Comparison of ENCODE assay signal across 1 cellular context in genomic region chr2:24046930-24047702, GRCh38.
TF ChIP-seq lines count a peak whose summit lies in the region.

A gene with protein sequence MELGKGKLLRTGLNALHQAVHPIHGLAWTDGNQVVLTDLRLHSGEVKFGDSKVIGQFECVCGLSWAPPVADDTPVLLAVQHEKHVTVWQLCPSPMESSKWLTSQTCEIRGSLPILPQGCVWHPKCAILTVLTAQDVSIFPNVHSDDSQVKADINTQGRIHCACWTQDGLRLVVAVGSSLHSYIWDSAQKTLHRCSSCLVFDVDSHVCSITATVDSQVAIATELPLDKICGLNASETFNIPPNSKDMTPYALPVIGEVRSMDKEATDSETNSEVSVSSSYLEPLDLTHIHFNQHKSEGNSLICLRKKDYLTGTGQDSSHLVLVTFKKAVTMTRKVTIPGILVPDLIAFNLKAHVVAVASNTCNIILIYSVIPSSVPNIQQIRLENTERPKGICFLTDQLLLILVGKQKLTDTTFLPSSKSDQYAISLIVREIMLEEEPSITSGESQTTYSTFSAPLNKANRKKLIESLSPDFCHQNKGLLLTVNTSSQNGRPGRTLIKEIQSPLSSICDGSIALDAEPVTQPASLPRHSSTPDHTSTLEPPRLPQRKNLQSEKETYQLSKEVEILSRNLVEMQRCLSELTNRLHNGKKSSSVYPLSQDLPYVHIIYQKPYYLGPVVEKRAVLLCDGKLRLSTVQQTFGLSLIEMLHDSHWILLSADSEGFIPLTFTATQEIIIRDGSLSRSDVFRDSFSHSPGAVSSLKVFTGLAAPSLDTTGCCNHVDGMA (minus strand): TSS chr2:24047391. CDS start chr2:24039494, 7,897 bp downstream.

TF ChIP-seq in endothelial cell of umbilical vein, 7 proteins besides CTCF, POLR2A, EP300 and RAD21 (continued from another document):
- TF ChIP-seq JUN (IDR thresholded peaks at IDR 0.05; ENCODE audit: borderline replicate concordance, insufficient read depth, insufficient read length, low read depth) (no peak), EZH2 (IDR thresholded peaks at IDR 0.05; ENCODE audit: borderline replicate concordance, low read depth, low read length, severe bottlenecking) (no peak)
